In the genomic region with DNA sequence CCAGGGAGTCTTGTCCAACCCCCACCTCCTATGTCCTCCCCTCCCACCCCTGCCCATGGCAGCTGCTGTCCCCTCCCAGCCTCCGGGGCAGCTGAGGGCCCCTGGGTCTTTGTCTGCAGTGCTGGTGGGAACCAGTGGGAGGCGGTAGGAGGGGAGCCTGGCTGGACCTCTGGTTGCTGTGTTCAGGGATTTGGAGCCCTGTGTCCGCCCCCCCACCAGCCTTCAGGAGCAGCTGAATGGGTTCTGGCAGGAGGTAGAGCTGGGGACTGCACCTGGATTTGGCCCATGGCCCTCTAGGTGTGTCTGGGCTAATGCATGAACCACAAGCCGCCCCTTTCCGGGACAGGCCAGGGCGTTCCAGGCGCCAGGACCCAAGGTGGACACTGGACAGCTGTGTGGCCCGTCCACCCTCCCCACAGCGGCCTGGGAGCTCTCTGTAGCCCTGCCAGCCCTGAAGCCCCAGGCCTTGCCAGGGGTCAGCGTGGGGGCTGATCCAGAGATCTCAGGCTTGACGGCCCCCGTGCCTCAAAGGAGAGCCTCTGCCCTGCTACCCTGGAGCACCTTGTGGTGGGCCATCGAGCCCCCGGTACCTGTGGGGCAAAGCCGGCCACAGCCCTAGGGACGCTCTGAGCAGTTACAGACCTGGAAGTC, we compare ENCODE assay signal across 17 cellular contexts. TPM values are rescaled to one million over a fixed set of nuclear protein-coding genes. Genes with fewer than 3 reads are reported as not detected.
DNase-seq lines count a peak whose midpoint lies in the region; FAIRE-seq and TF ChIP-seq lines count a peak whose summit lies in the region.
"Had no signal": no experiment of that assay in that cellular context is flagged by ENCODE, and none has a peak within 500 bp of the region (broad histone marks: within the 10 kb centered on the region; RNA-seq: fewer than 3 reads in every experiment).

No MANE protein-coding gene starts in this region.

- H3K4me3 Mint-ChIP-seq in CD14-positive monocyte (no peak overlapping the region), neural crest cell (no peak overlapping the region)
- H3K4me3 Mint-ChIP-seq: activated CD8-positive, alpha-beta memory T cell treated with anti-CD3 and anti-CD28 coated beads, Interleukin-2, amount 10 ng/mL, durations not matched to agents 7 days and 5 days; brain; CD4-positive, alpha-beta memory T cell; IgD-negative memory B cell; naive B cell; stimulated activated memory B cell treated with anti-CD40 and anti-IgM and Interleukin-4, amounts not matched to agents 10 μg/mL and 1 μg/mL and 100 μg/mL, for 72 hours had no signal

- no peak for FAIRE-seq in H1 (lab: Jason Lieb, UNC)

- H3K23me2 ChIP-seq in H1 (ENCODE audit: low read depth, low read length): no peaks in the 10 kb centered on the region

- no peak for TF ChIP-seq CTCF in CD14-positive monocyte (IDR thresholded peaks at IDR 0.05)
- peak in 2 of 3 experiments; percentile 36 to 39; a peak in 3 of 4 replicates for TF ChIP-seq CTCF in H1 (IDR thresholded peaks at IDR 0.05; ENCODE audit: control extremely low read depth in 1 of 3, insufficient read depth in 1 of 3, low read depth in 1 of 3, low read length in 3 of 3)
- peak; percentile 21 for TF ChIP-seq CTCF in neural crest cell (conservative IDR thresholded peaks at IDR 0.05)

- H3K4me3 ChIP-seq in H1 (ENCODE audit: extremely low read depth in 1 of 4, insufficient read depth in 2 of 4, low read depth in 3 of 4, low read length in 4 of 4): no peak overlapping the region

- H2AFZ ChIP-seq in H1 (ENCODE audit: low read length): no peak overlapping the region

- H2BK15ac ChIP-seq in H1 (ENCODE audit: low read length): no peak overlapping the region

- WGBS in H1 (ENCODE audit: extremely low coverage in 1 of 2, insufficient coverage in 1 of 2, insufficient read length in 1 of 2, insufficient replicate concordance in 2 of 2, low coverage in 1 of 2, low lambda C conversion rate in 2 of 2, missing lambda C conversion rate in 1 of 2), 2 experiments: 92% methylated on average over 16 of the region's 16 CpGs; no CpG with 5 or more reads in 1 of the 2 experiments

- no peak overlapping the region for H3K14ac ChIP-seq in H1 (ENCODE audit: insufficient read length)

- TF ChIP-seq EP300 in H1 (IDR thresholded peaks at IDR 0.05; ENCODE audit: borderline replicate concordance in 1 of 2, low read depth in 2 of 2, low read length in 2 of 2): no peak

- H2BK120ac ChIP-seq in H1 (replicated peaks; ENCODE audit: low read depth, low read length): no peak overlapping the region

- no peaks in the 10 kb centered on the region for H3K36me3 Mint-ChIP-seq in CD14-positive monocyte
- peaks cover 4% of the 10 kb centered on the region for H3K36me3 Mint-ChIP-seq in neural crest cell (ENCODE audit: low read depth)
- H3K36me3 Mint-ChIP-seq: activated CD8-positive, alpha-beta memory T cell treated with anti-CD3 and anti-CD28 coated beads, Interleukin-2, amount 10 ng/mL, durations not matched to agents 7 days and 5 days; CD4-positive, alpha-beta memory T cell; IgD-negative memory B cell; naive B cell; stimulated activated memory B cell treated with anti-CD40 and anti-IgM and Interleukin-4, amounts not matched to agents 10 μg/mL and 1 μg/mL and 100 μg/mL, for 72 hours had no signal

- peaks cover 0 to 13% (median 5%) of the 10 kb centered on the region in 4 experiments; a peak in 5 of 8 replicates for H3K36me3 ChIP-seq in H1 (ENCODE audit: control insufficient read depth in 2 of 4, insufficient read depth in 4 of 4, low read length in 3 of 4)

- no peak overlapping the region for H4K5ac ChIP-seq in H1 (ENCODE audit: insufficient read length, low read depth, low read length)

- H4K91ac ChIP-seq in H1 (replicated peaks; ENCODE audit: insufficient read length, low read length): no peak overlapping the region

- no peak; a peak in 1 of 4 replicates for TF ChIP-seq RAD21 in H1 (IDR thresholded peaks at IDR 0.05 in 1 of 2, conservative IDR thresholded peaks at IDR 0.05 in 1 of 2; ENCODE audit: low read depth in 2 of 2, low read length in 2 of 2)

- intact Hi-C loops in CD14-positive monocyte (cut with micrococcal nuclease): no loop called here

- H3K79me2 ChIP-seq in H1 (ENCODE audit: control insufficient read depth in 1 of 2, insufficient read depth in 2 of 2, low read length in 2 of 2): no peaks in the 10 kb centered on the region

- no peak overlapping the region for H4K8ac ChIP-seq in H1 (ENCODE audit: extremely low read depth, insufficient read depth, low read length)

- no peak overlapping the region for H2BK12ac ChIP-seq in H1 (ENCODE audit: low read depth, low read length)

- POLR2A ChIA-PET in H1 (lab: Charles Lee; ENCODE audit: partially characterized antibody): no interaction called here

- H3K79me1 ChIP-seq in H1 (ENCODE audit: low read depth, low read length): no peaks in the 10 kb centered on the region

- H2BK20ac ChIP-seq in H1 (ENCODE audit: low read length): no peak overlapping the region

- no peak overlapping the region for H3K18ac ChIP-seq in H1 (ENCODE audit: extremely low read depth, low read length)

- peak; percentile 36 for DNase-seq in CD14-positive monocyte (ENCODE audit: low spot score)
- DNase-seq in HuH-7.5 (ENCODE audit: low spot score): peak; percentile 42
- peak in 1 of 2 experiments; percentile 49 for DNase-seq in H1 (ENCODE audit: low read depth in 1 of 2, low spot score in 2 of 2)
- no peak for DNase-seq in neural crest cell (ENCODE audit: low read depth, low spot score)
- DNase-seq in amygdala (lab: John Stamatoyannopoulos, UW): no peak
- no peak for DNase-seq in nucleus accumbens (lab: John Stamatoyannopoulos, UW)
- DNase-seq in anterior cingulate cortex (lab: John Stamatoyannopoulos, UW): no peak
- no peak for DNase-seq in activated CD4-positive, alpha-beta T cell treated with anti-CD3 and anti-CD28 coated beads, Interleukin-2, amount 50 U/mL, for 48 hours
- DNase-seq: activated CD8-positive, alpha-beta memory T cell treated with anti-CD3 and anti-CD28 coated beads, Interleukin-2, amount 10 ng/mL, durations not matched to agents 7 days and 5 days; erythroblast; GOT3; naive B cell; NCI-H2029 had no signal

- H3K23ac ChIP-seq in H1 (ENCODE audit: insufficient read length): no peak overlapping the region

- H3K9me3 ChIP-seq in H1 (ENCODE audit: insufficient read depth in 2 of 2, low read depth in 1 of 2, low read length in 1 of 2): no peaks in the 10 kb centered on the region

- no peak overlapping the region for H3K27ac ChIP-seq in H1 (ENCODE audit: low read depth, low read length)

- H3K4me2 ChIP-seq in H1 (ENCODE audit: insufficient read depth in 1 of 2, low read depth in 2 of 2, low read length in 2 of 2): no peak overlapping the region

- no peak overlapping the region for H3K27ac Mint-ChIP-seq in CD14-positive monocyte
- no peak overlapping the region for H3K27ac Mint-ChIP-seq in neural crest cell (ENCODE audit: unreplicated experiment)
- H3K27ac Mint-ChIP-seq: activated CD8-positive, alpha-beta memory T cell treated with anti-CD3 and anti-CD28 coated beads, Interleukin-2, amount 10 ng/mL, durations not matched to agents 7 days and 5 days; IgD-negative memory B cell; stimulated activated memory B cell treated with anti-CD40 and anti-IgM and Interleukin-4, amounts not matched to agents 10 μg/mL and 1 μg/mL and 100 μg/mL, for 72 hours had no signal

- TF ChIP-seq POLR2A in H1 (IDR thresholded peaks at IDR 0.05; ENCODE audit: control extremely low read depth in 1 of 2, low read depth in 2 of 2, low read length in 2 of 2): no peak

- CTCF ChIA-PET in H1 (lab: Charles Lee; ENCODE audit: partially characterized antibody): interaction anchor here (1.0 to 1.2 kb wide), 3 partner anchors 8 to 119 kb away, joined by 3 read pairs; no protein-coding TSS in a partner anchor

- H4K20me1 ChIP-seq in H1 (replicated peaks in 1 of 2; ENCODE audit: control insufficient read depth in 1 of 2, insufficient read depth in 2 of 2, low read length in 2 of 2): peaks cover 17 to 19% of the 10 kb centered on the region in 2 experiments

- no peaks in the 10 kb centered on the region for H3K9me3 Mint-ChIP-seq in CD14-positive monocyte
- H3K9me3 Mint-ChIP-seq in neural crest cell: no peaks in the 10 kb centered on the region
- H3K9me3 Mint-ChIP-seq: brain; CD4-positive, alpha-beta memory T cell; IgD-negative memory B cell; naive B cell; stimulated activated memory B cell treated with anti-CD40 and anti-IgM and Interleukin-4, amounts not matched to agents 10 μg/mL and 1 μg/mL and 100 μg/mL, for 72 hours had no signal

- peaks cover 0 to 7% (median under 1%) of the 10 kb centered on the region in 4 experiments; a peak in 3 of 7 replicates for H3K27me3 ChIP-seq in H1 (replicated peaks in 1 of 4; ENCODE audit: control insufficient read depth in 3 of 4, extremely low read depth in 1 of 4, insufficient read depth in 3 of 4, low read length in 3 of 4)

- H3K27me3 Mint-ChIP-seq in CD14-positive monocyte (ENCODE audit: low read depth in 3 of 3) (peaks cover 16 to 29% (median 20%) of the 10 kb centered on the region in 3 donors), neural crest cell (ENCODE audit: low read depth) (no peaks in the 10 kb centered on the region)
- H3K27me3 Mint-ChIP-seq: brain; CD4-positive, alpha-beta memory T cell; IgD-negative memory B cell had no signal

- peaks cover 2 to 39% (median 23%) of the 10 kb centered on the region in 4 experiments for H3K4me1 ChIP-seq in H1 (replicated peaks in 1 of 4; ENCODE audit: control insufficient read depth in 3 of 4, insufficient read depth in 4 of 4, low read length in 3 of 4)

- H3K4me1 Mint-ChIP-seq in CD14-positive monocyte (no peaks in the 10 kb centered on the region), neural crest cell (no peaks in the 10 kb centered on the region)
- H3K4me1 Mint-ChIP-seq: activated CD8-positive, alpha-beta memory T cell treated with anti-CD3 and anti-CD28 coated beads, Interleukin-2, amount 10 ng/mL, durations not matched to agents 7 days and 5 days; CD4-positive, alpha-beta memory T cell; IgD-negative memory B cell; naive B cell; stimulated activated memory B cell treated with anti-CD40 and anti-IgM and Interleukin-4, amounts not matched to agents 10 μg/mL and 1 μg/mL and 100 μg/mL, for 72 hours had no signal

- H3K9ac ChIP-seq in H1 (replicated peaks in 1 of 4; ENCODE audit: extremely low read depth in 1 of 4, low read depth in 3 of 4, low read length in 3 of 4): no peak overlapping the region

- no peak overlapping the region for H3K4ac ChIP-seq in H1 (replicated peaks; ENCODE audit: insufficient read length, low read depth, low read length)

- H2AK5ac ChIP-seq in H1 (ENCODE audit: low read depth, low read length): no peak overlapping the region

- H3K56ac ChIP-seq in H1 (replicated peaks; ENCODE audit: insufficient read length, low read depth, low read length): no peak overlapping the region

- no peak overlapping the region for H2BK5ac ChIP-seq in H1 (ENCODE audit: low read depth, low read length)

RNA-seq across cellular contexts. Expression of gene GPC1, which starts 25.4 kb away (rescaled TPM):
- polyA plus RNA-seq in CD14-positive monocyte (not detected), H1 (2011; rRNA removed) (21.9 and 30.2 TPM in 2 replicates)
- 28.3 and 31.9 TPM in 2 replicates for total RNA-seq in H1 (2021; fragmentation: NEBNext Ultra II Directional; extraction: Animal tissue kit (Norgen Biotek cat#: 25700))
- 22.1 TPM for polyA plus RNA-seq in H1 (2011; cell fraction: cytosol; rRNA removed)
- polyA plus RNA-seq in H1 (2011; cell fraction: nucleus; rRNA removed): 47.6 TPM
- polyA plus RNA-seq in H1 (2012, experiment 1 of 2): 18.4 to 31.5 TPM (median 29.5 TPM) in 4 replicates
- 27.9 TPM for polyA plus RNA-seq in H1 (2012, experiment 2 of 2)
- polyA plus RNA-seq in H1 (2013, experiment 1 of 2): 42.0 TPM
- 37.4 TPM for polyA plus RNA-seq in H1 (2013, experiment 2 of 2)
- polyA minus RNA-seq in H1 (2011; rRNA and poly(A)+ RNA removed): 14.3 and 16.0 TPM in 2 replicates
- polyA minus RNA-seq in H1 (2011; cell fraction: cytosol; rRNA and poly(A)+ RNA removed): 29.2 TPM
- 22.9 TPM for polyA minus RNA-seq in H1 (2011; cell fraction: nucleus; rRNA and poly(A)+ RNA removed)
- total RNA-seq in neural crest cell: 88.6 and 89.9 TPM in 2 replicates

Comparison
In these comparisons a context has a peak if more than half of its experiments do, and no peak if none do; other contexts are left out.
1. DNase-seq: peak in CD14-positive monocyte (single experiment) and HuH-7.5 (single experiment); none in neural crest cell (single experiment), amygdala (0 of 56), nucleus accumbens (0 of 56), anterior cingulate cortex (0 of 58) and activated CD4-positive, alpha-beta T cell treated with anti-CD3 and anti-CD28 coated beads, Interleukin-2, amount 50 U/mL, for 48 hours (0 of 2).